ENCODE assay signal across 8 cellular contexts in genomic region chr19:36528921-36529518, GRCh38. TPM values are rescaled to one million over a fixed set of nuclear protein-coding genes. Genes with fewer than 3 reads are reported as not detected.
DNase-seq lines count a peak whose midpoint lies in the region; ATAC-seq and TF ChIP-seq lines count a peak whose summit lies in the region.

No MANE protein-coding gene starts in this region.

- H2AFZ ChIP-seq in fibroblast of lung (ENCODE audit: low read length), result peak overlapping the region; percentile 100

- intact Hi-C loops in Right ventricle myocardium inferior (cut with DNase I) (loop anchor here (1.0 to 10.0 kb wide), 4 partner anchors 40 to 643 kb away; partner anchors contain the start of genes ZNF529, ZNF566, ZNF568 and ZNF585A), cardiac septum (cut with DNase I) (loop anchor here (1.0 to 2.0 kb wide), 3 partner anchors 40 to 150 kb away; partner anchors contain the start of genes ZFP14 and ZNF566), ovary (cut with DNase I) (no loop called here)

- H3K79me2 ChIP-seq in fibroblast of lung (ENCODE audit: control insufficient read depth, insufficient read depth, low read length), result peaks cover 18% of the 10 kb centered on the region

- H3K4me2 ChIP-seq in fibroblast of lung (ENCODE audit: extremely low read depth, insufficient read depth, low read length), result peak overlapping the region; percentile 98

- H3K27me3 ChIP-seq in fibroblast of lung (ENCODE audit: control insufficient read depth, insufficient read depth, low read length) (no peaks in the 10 kb centered on the region), ovary (no peaks in the 10 kb centered on the region)

- no peaks in the 10 kb centered on the region for H3K36me3 ChIP-seq in fibroblast of lung (ENCODE audit: control insufficient read depth, insufficient read depth, low read length)
- no peaks in the 10 kb centered on the region for H3K36me3 ChIP-seq in ovary

- H4K20me1 ChIP-seq in fibroblast of lung (ENCODE audit: control insufficient read depth, extremely low read depth, insufficient read depth, low read length), result no peaks in the 10 kb centered on the region

- H3K4me3 ChIP-seq in fibroblast of lung (replicated peaks in 1 of 4; ENCODE audit: control extremely low read depth in 1 of 4, insufficient read depth in 1 of 4, low read depth in 3 of 4, low read length in 4 of 4) (peak overlapping the region; percentile 90 to 99 (median 94)), ovary (peak overlapping the region; percentile 82)

- H3K27ac ChIP-seq in fibroblast of lung (ENCODE audit: insufficient read depth, low read length) (peak overlapping the region; percentile 82), ovary (peak overlapping the region in 1 of 2 donors; percentile 94)

- no peak for TF ChIP-seq POLR2A in ovary (IDR thresholded peaks at IDR 0.05)

- TF ChIP-seq EP300 in ovary (IDR thresholded peaks at IDR 0.05), result no peak

- H3K9me3 ChIP-seq in fibroblast of lung (ENCODE audit: control insufficient read depth, insufficient read depth, low read depth, low read length) (no peaks in the 10 kb centered on the region), ovary (peaks cover 0 to 20% of the 10 kb centered on the region in 2 donors)

- no peak for DNase-seq in Right ventricle myocardium inferior (ENCODE audit: missing footprints)
- no peak for DNase-seq in cardiac septum (ENCODE audit: low spot score)
- DNase-seq in fibroblast of lung (ENCODE audit: low read depth in 2 of 2), result no peak
- peak in 1 of 5 donors; percentile 18 for DNase-seq in ovary
- no peak for DNase-seq in GM19240 (ENCODE audit: insufficient read length, low spot score)

- H3K9ac ChIP-seq in fibroblast of lung (ENCODE audit: insufficient read depth, low read length), result peak overlapping the region; percentile 48

- peak; percentile 2 for ATAC-seq in Right ventricle myocardium inferior
- ATAC-seq in HG03064 (IDR thresholded peaks at IDR 0.05; ENCODE audit: low read depth, unreplicated experiment), result peak; percentile 6
- peak; percentile 17 to 19 for ATAC-seq in activated CD4-positive, CD25-positive, alpha-beta regulatory T cell treated with anti-CD3 and anti-CD28 coated beads, Interleukin-2, amount 50 U/mL, for 24 hours
- no peak for ATAC-seq in HG03457 (IDR thresholded peaks at IDR 0.05; ENCODE audit: unreplicated experiment)

- WGBS in ovary, 3 donors, result 10 to 12% (median 11%) methylated on average over 12 of the region's 12 CpGs

- no peak for TF ChIP-seq CTCF in fibroblast of lung (conservative IDR thresholded peaks at IDR 0.05 in 1 of 2, IDR thresholded peaks at IDR 0.05 in 1 of 2; ENCODE audit: low read depth in 1 of 2, low read length in 2 of 2)
- TF ChIP-seq CTCF in ovary (IDR thresholded peaks at IDR 0.05), result no peak

- peaks cover 2% of the 10 kb centered on the region for H3K4me1 ChIP-seq in fibroblast of lung (ENCODE audit: control insufficient read depth, extremely low read depth, insufficient read depth, low read length)
- peaks cover 6% of the 10 kb centered on the region for H3K4me1 ChIP-seq in ovary (ENCODE audit: insufficient read depth)

RNA-seq across cellular contexts. Expression of gene ZNF260, which starts 0.9 kb away (rescaled TPM):
- total RNA-seq in Right ventricle myocardium inferior (9.1 TPM), cardiac septum (6.7 TPM), fibroblast of lung (17.5 and 21.3 TPM in 2 replicates), ovary (10 to 100 TPM in 6 of 7 donors, 1 to 10 TPM in 1; 9.4 to 19.0 (median 12.2) TPM)
- polyA plus RNA-seq in fibroblast of lung (8.2 and 9.4 TPM in 2 replicates), ovary (1 to 10 TPM; 6.1 to 8.1 TPM)
- 6.2 and 9.1 TPM in 2 replicates for polyA plus RNA-seq in fibroblast of lung (2012)
- 2.3 and 29.9 TPM in 2 replicates for polyA minus RNA-seq in fibroblast of lung (ENCODE audit: low replicate concordance)

RNA-seq across cellular contexts. Expression of gene ZNF566, which starts 39.7 kb away (rescaled TPM):
- total RNA-seq in Right ventricle myocardium inferior, result 11.5 TPM
- 8.3 TPM for total RNA-seq in cardiac septum
- total RNA-seq in fibroblast of lung, result 14.4 and 15.4 TPM in 2 replicates
- 4.3 and 6.0 TPM in 2 replicates for polyA plus RNA-seq in fibroblast of lung
- polyA plus RNA-seq in fibroblast of lung (2012), result 3.9 and 6.5 TPM in 2 replicates
- 2.5 and 6.4 TPM in 2 replicates for polyA minus RNA-seq in fibroblast of lung (ENCODE audit: low replicate concordance)
- 10 to 100 TPM in 6 of 7 donors, 1 to 10 TPM in 1; 8.6 to 22.0 (median 16.4) TPM for total RNA-seq in ovary
- 1 to 10 TPM; 6.1 to 9.3 TPM for polyA plus RNA-seq in ovary

RNA-seq across cellular contexts. Expression of gene ZNF529, which starts 44.1 kb away (rescaled TPM):
- total RNA-seq in Right ventricle myocardium inferior (15.3 TPM), cardiac septum (17.3 TPM), fibroblast of lung (10.2 and 10.8 TPM in 2 replicates), ovary (10 to 100 TPM; 11.7 to 24.5 (median 19.5) TPM)
- polyA plus RNA-seq in fibroblast of lung (5.5 and 7.7 TPM in 2 replicates), ovary (10 to 100 TPM in 1 of 2 donors, 1 to 10 TPM in 1; 5.8 to 11.7 TPM)
- 3.4 and 4.4 TPM in 2 replicates for polyA plus RNA-seq in fibroblast of lung (2012)
- 4.3 and 4.5 TPM in 2 replicates for polyA minus RNA-seq in fibroblast of lung (ENCODE audit: low replicate concordance)

Comparison
In these comparisons a context has a peak if more than half of its experiments do, and no peak if none do; other contexts are left out.
1. intact Hi-C loops: an anchor here in Right ventricle myocardium inferior (1.0 to 10.0 kb wide) and cardiac septum (1.0 to 2.0 kb wide); none called in ovary.